In genomic region chr17:60941028-60941427, GRCh38 we compare ENCODE assay signal across 11 cellular contexts.
A peak's percentile ranks its signal among the peaks of the same experiment; 100 is the strongest.
DNase-seq lines count a peak whose midpoint lies in the region; TF ChIP-seq lines count a peak whose summit lies in the region.
"Had no signal": no experiment of that assay in that cellular context is flagged by ENCODE, and none has a peak within 500 bp of the region (broad histone marks: within the 10 kb centered on the region; RNA-seq: fewer than 3 reads in every experiment).

No MANE protein-coding gene starts in this region.

- H3F3A ChIP-seq in PC-9 (ENCODE audit: insufficient read depth, low read depth), result no peaks in the 10 kb centered on the region

- peaks cover 4% of the 10 kb centered on the region for H3K9me3 Mint-ChIP-seq in mesothelial cell of epicardium

- no peaks in the 10 kb centered on the region for H4K20me1 ChIP-seq in PC-9 (ENCODE audit: insufficient read depth)

- intact Hi-C loops in PC-9 (cut with micrococcal nuclease; ENCODE audit: unreplicated experiment), result no loop called here

- no peak overlapping the region for H2AFZ ChIP-seq in PC-9

- H3K4me3 Mint-ChIP-seq in mesothelial cell of epicardium, result no peak overlapping the region
- H3K4me3 Mint-ChIP-seq: B cell had no signal

- H3K4me1 Mint-ChIP-seq in mesothelial cell of epicardium, result peaks cover 5% of the 10 kb centered on the region
- H3K4me1 Mint-ChIP-seq: B cell had no signal

- no peak overlapping the region for H3K27ac ChIP-seq in PC-9

- peaks cover 11% of the 10 kb centered on the region for H3K36me3 Mint-ChIP-seq in mesothelial cell of epicardium

- no peak overlapping the region for H3K4me2 ChIP-seq in PC-9

- H3K79me2 ChIP-seq in PC-9 (ENCODE audit: low read depth), result no peaks in the 10 kb centered on the region

- POLR2A ChIA-PET in PC-9 (lab: Charles Lee; ENCODE audit: unreplicated experiment), result no interaction called here

- TF ChIP-seq CTCF in mesothelial cell of epicardium (IDR thresholded peaks at IDR 0.05; ENCODE audit: unreplicated experiment) (no peak), PC-9 (conservative IDR thresholded peaks at IDR 0.05) (no peak)

- peak overlapping the region; percentile 40 for H3K27ac Mint-ChIP-seq in mesothelial cell of epicardium
- H3K27ac Mint-ChIP-seq: B cell had no signal

- H3K4me3 ChIP-seq in PC-9, result no peak overlapping the region

- no peaks in the 10 kb centered on the region for H3K9me3 ChIP-seq in PC-9 (ENCODE audit: insufficient read depth, low read depth)

- H3K36me3 ChIP-seq in PC-9 (ENCODE audit: low read depth), result no peaks in the 10 kb centered on the region

- BruUV-seq in PC-9 (replicated peaks; lab: Mats Ljungman, UMichigan), result no TSS peak

- in situ Hi-C loops in G401 (cut with HindIII; ENCODE audit: low sequenced_read_pairs), result no loop called here

- CTCF ChIA-PET in PC-9 (lab: Charles Lee), result no interaction called here

- H3K27me3 ChIP-seq in PC-9 (ENCODE audit: insufficient read depth, low read depth), result no peaks in the 10 kb centered on the region

- DNase-seq in A172 (ENCODE audit: low spot score) (peak; percentile 81), NCI-H2227 treated with DMSO at 0.1 percent for 48 hours (lab: John Stamatoyannopoulos, UW) (peak; percentile 38), dermis blood vessel endothelial cell (peak; percentile 62), mesothelial cell of epicardium (ENCODE audit: low spot score in 2 of 2, unreplicated experiment in 2 of 2) (no peak), cerebellum (ENCODE audit: low spot score) (no peak), G401 (ENCODE audit: low spot score) (no peak), PC-9 (no peak), occipital lobe (lab: John Stamatoyannopoulos, UW) (no peak)
- DNase-seq: hypothalamus, NCI-H748 treated with DMSO at 0.1 percent for 48 hours had no signal

- H3K4me1 ChIP-seq in PC-9 (replicated peaks; ENCODE audit: insufficient read depth), result no peaks in the 10 kb centered on the region

- H3K9me2 ChIP-seq in PC-9 (ENCODE audit: insufficient read depth), result no peaks in the 10 kb centered on the region; the same call in 1 of the 2 replicates

- H3K27me3 Mint-ChIP-seq in mesothelial cell of epicardium (ENCODE audit: low read depth), result no peaks in the 10 kb centered on the region
- H3K27me3 Mint-ChIP-seq: B cell had no signal

Comparison
In these comparisons a context has a peak if more than half of its experiments do, and no peak if none do; other contexts are left out.
1. DNase-seq: peak in A172 (single experiment), NCI-H2227 treated with DMSO at 0.1 percent for 48 hours (single experiment) and dermis blood vessel endothelial cell (single experiment); none in mesothelial cell of epicardium (0 of 2), cerebellum (single experiment), G401 (single experiment), PC-9 (0 of 2) and occipital lobe (single experiment).